1 cellular context compared by ENCODE assay signal in the genomic region with DNA sequence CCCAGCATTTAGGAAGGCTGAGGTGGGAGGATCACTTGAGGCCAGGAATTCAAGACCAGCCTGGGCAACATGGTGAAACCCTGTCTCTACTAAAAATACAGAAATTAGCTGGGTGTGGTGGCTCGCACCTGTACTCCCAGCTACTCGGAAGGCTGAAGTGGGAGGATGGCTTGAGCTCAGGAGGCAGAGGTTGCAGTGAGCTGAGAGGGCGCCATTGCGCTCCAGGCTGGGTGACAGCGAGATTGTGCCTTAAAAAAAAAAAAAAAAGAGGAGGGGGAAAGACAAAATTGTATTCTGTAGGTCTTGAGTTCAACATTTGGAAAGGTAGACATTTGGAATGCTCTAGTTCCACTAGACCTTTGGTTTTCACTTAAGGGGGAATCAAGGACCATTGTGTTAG.
A peak's percentile ranks its signal among the peaks of the same experiment; 100 is the strongest.
TF ChIP-seq lines count a peak whose summit lies in the region.

No MANE protein-coding gene starts in this region.

TF ChIP-seq in GM12878, 131 proteins besides CTCF, POLR2A, EP300 and RAD21:
- 0 out of 2 replicates have a peak, but pooled peaks have one; percentile 2 for TF ChIP-seq MTA3 (IDR thresholded peaks at IDR 0.05; ENCODE audit: borderline replicate concordance, low read length)
